ENCODE assay signal across 8 cellular contexts in the genomic region with DNA sequence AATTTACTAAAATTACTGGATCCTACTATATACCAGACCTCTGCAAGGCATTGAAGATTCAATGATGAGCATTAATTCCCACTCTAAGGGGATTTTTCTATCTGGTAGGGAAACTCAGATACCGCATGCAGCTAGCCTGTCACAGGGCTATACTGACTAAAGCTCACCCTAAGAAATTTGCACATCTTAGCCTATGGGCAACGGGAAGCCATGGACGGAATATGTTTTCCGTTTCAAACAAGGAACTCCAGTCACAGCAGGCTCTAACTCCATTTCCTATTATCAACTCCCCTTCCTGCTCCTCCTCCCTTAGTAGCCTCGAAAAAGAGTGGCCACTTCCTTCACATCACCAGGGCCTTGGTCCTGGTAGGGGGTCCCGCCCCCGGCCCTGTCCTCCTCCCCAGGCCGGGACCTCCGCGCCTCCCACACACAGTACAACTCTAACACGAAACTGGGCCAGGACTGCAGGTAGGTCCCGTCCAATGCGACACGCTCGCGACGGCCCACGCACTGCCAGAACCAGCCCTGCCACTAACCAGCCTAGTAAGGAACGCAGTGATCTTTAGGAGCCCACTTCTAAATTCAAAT. TPM values are rescaled to one million over a fixed set of nuclear protein-coding genes. Genes with fewer than 3 reads are reported as not detected.
DNase-seq lines count a peak whose midpoint lies in the region; ATAC-seq, FAIRE-seq and TF ChIP-seq lines count a peak whose summit lies in the region.

No MANE protein-coding gene starts in this region.

- TSS peak; percentile 88 for BruUV-seq in endothelial cell of umbilical vein (replicated peaks; lab: Mats Ljungman, UMichigan)

- dilution Hi-C loops in endothelial cell of umbilical vein (cut with MboI; ENCODE audit: extremely low pct_ligation_motif_present, low sequenced_read_pairs) = no loop called here

- peak overlapping the region; percentile 82 for H3K27ac ChIP-seq in BLaER1
- peak overlapping the region; percentile 69 for H3K27ac ChIP-seq in endothelial cell of umbilical vein (ENCODE audit: insufficient read depth, low read depth, low read length)

- H3K4me1 ChIP-seq in BLaER1 (peaks cover 21% of the 10 kb centered on the region), endothelial cell of umbilical vein (ENCODE audit: control insufficient read depth, extremely low read depth, insufficient read depth, low read length) (peaks cover 15% of the 10 kb centered on the region)

- H3K79me2 ChIP-seq in endothelial cell of umbilical vein (ENCODE audit: control insufficient read depth, insufficient read depth, low read length) = peaks cover 9% of the 10 kb centered on the region

- H4K20me1 ChIP-seq in BLaER1 (no peaks in the 10 kb centered on the region; the same call in 1 of the 2 replicates), endothelial cell of umbilical vein (replicated peaks; ENCODE audit: control insufficient read depth, extremely low read depth, insufficient read depth, low read length) (no peaks in the 10 kb centered on the region)

- H2AFZ ChIP-seq in endothelial cell of umbilical vein (ENCODE audit: low read depth, low read length) = peak overlapping the region; percentile 97

- ATAC-seq in GM18909 (IDR thresholded peaks at IDR 0.05; ENCODE audit: poor library complexity, unreplicated experiment) (peak; percentile 27), HG03175 (IDR thresholded peaks at IDR 0.05; ENCODE audit: unreplicated experiment) (peak; percentile 27), SK-N-SH treated with all-trans-retinoic acid at 6 μM for 48 hours (peak; percentile 56), HG03457 (IDR thresholded peaks at IDR 0.05; ENCODE audit: unreplicated experiment) (no peak)
- ATAC-seq in naive thymus-derived CD8-positive, alpha-beta T cell = peak; percentile 57 to 65

- no peak for TF ChIP-seq CTCF in endothelial cell of umbilical vein (IDR thresholded peaks at IDR 0.05; ENCODE audit: extremely low read depth in 1 of 2, insufficient read depth in 1 of 2, low read depth in 1 of 2, low read length in 2 of 2)

- H3K27ac Mint-ChIP-seq in naive thymus-derived CD8-positive, alpha-beta T cell = peak overlapping the region; percentile 92 to 99 (median 98)

- peaks cover 0 to 31% (median 4%) of the 10 kb centered on the region in 3 donors for H3K36me3 Mint-ChIP-seq in naive thymus-derived CD8-positive, alpha-beta T cell

- H3K9me3 Mint-ChIP-seq in naive thymus-derived CD8-positive, alpha-beta T cell = no peaks in the 10 kb centered on the region

- CTCF ChIA-PET in endothelial cell of umbilical vein (lab: Charles Lee) = interaction anchor here (0.8 to 2.4 kb wide), 6 partner anchors 12 to 1582 kb away, joined by 3 to 45 read pairs (median 4); partner anchors contain the start of gene ACTR1B

- peaks cover 16 to 26% (median 23%) of the 10 kb centered on the region in 4 donors for H3K4me1 Mint-ChIP-seq in naive thymus-derived CD8-positive, alpha-beta T cell

- H3K36me3 ChIP-seq in BLaER1 (peaks cover 34% of the 10 kb centered on the region), endothelial cell of umbilical vein (ENCODE audit: control insufficient read depth in 2 of 2, extremely low read depth in 1 of 2, insufficient read depth in 2 of 2, low read length in 2 of 2) (peaks cover 12 to 14% of the 10 kb centered on the region in 2 experiments)

- POLR2A ChIA-PET in endothelial cell of umbilical vein (lab: Charles Lee) = interaction anchor here (0.6 to 2.8 kb wide), 5 partner anchors 16 to 54 kb away, joined by 3 to 38 read pairs (median 5); partner anchors contain the start of gene ACTR1B
- POLR2A ChIA-PET in naive thymus-derived CD8-positive, alpha-beta T cell (lab: Charles Lee) = interaction anchor here (0.8 to 7.6 kb wide), 6 partner anchors 11 to 1582 kb away, joined by 3 to 170 read pairs (median 16); partner anchors contain the start of genes ACTR1B, ANKRD36B and ZAP70

- H3K4me2 ChIP-seq in BLaER1 = peak overlapping the region; percentile 95
- peak overlapping the region; percentile 86 for H3K4me2 ChIP-seq in endothelial cell of umbilical vein (ENCODE audit: insufficient read depth, low read length)

- H3K4me3 Mint-ChIP-seq in naive thymus-derived CD8-positive, alpha-beta T cell = peak overlapping the region; percentile 93 to 99 (median 98)

- peak overlapping the region; percentile 90 for H3K4me3 ChIP-seq in BLaER1
- H3K4me3 ChIP-seq in endothelial cell of umbilical vein (replicated peaks in 1 of 3; ENCODE audit: insufficient read depth in 1 of 3, low read depth in 1 of 3, low read length in 3 of 3) = peak overlapping the region; percentile 42 to 81 (median 65)

- intact Hi-C loops in endothelial cell of umbilical vein (cut with micrococcal nuclease) = loop anchor here (10.0 kb wide), 1 partner anchor 50 kb away; no protein-coding TSS in a partner anchor

- H3K27me3 ChIP-seq in BLaER1 (no peaks in the 10 kb centered on the region), endothelial cell of umbilical vein (ENCODE audit: control insufficient read depth in 2 of 2, insufficient read depth in 2 of 2, low read length in 2 of 2) (no peaks in the 10 kb centered on the region)

- no peak for TF ChIP-seq POLR2A in endothelial cell of umbilical vein (IDR thresholded peaks at IDR 0.05; ENCODE audit: low read depth, low read length)

- peaks cover 0 to 1% (median 0%) of the 10 kb centered on the region in 5 donors for H3K27me3 Mint-ChIP-seq in naive thymus-derived CD8-positive, alpha-beta T cell

- no peaks in the 10 kb centered on the region for H3K9me3 ChIP-seq in BLaER1
- no peaks in the 10 kb centered on the region for H3K9me3 ChIP-seq in endothelial cell of umbilical vein (replicated peaks; ENCODE audit: control insufficient read depth, insufficient read depth, low read length)

- peak overlapping the region; percentile 95 for H3K9ac ChIP-seq in BLaER1
- H3K9ac ChIP-seq in endothelial cell of umbilical vein (replicated peaks; ENCODE audit: extremely low read depth, insufficient read depth, low read length) = peak overlapping the region; percentile 70

- FAIRE-seq in endothelial cell of umbilical vein (lab: Jason Lieb, UNC) = no peak

- DNase-seq in endothelial cell of umbilical vein (ENCODE audit: low read depth, low spot score) (no peak), NCI-H2081 treated with DMSO at 0.1 percent for 48 hours (lab: John Stamatoyannopoulos, UW) (no peak)
- peak in 1 of 10 donors; percentile 13 for DNase-seq in naive thymus-derived CD8-positive, alpha-beta T cell

- no peaks in the 10 kb centered on the region for H3K9me1 ChIP-seq in endothelial cell of umbilical vein (replicated peaks; ENCODE audit: control insufficient read depth, extremely low read depth, insufficient read depth, low read length)

TF ChIP-seq in SK-N-SH treated with all-trans-retinoic acid at 6 μM for 48 hours, 23 proteins besides CTCF, POLR2A, EP300 and RAD21 (continues in another document):
- TF ChIP-seq ZNF565 (CRISPR knock-in tag; conservative IDR thresholded peaks at IDR 0.05; ENCODE audit: low read depth) = no peak

RNA-seq across cellular contexts. Expression of gene COX5B, which starts 0.7 kb away (rescaled TPM):
- 159 and 167 TPM in 2 replicates for total RNA-seq in endothelial cell of umbilical vein
- polyA plus RNA-seq in endothelial cell of umbilical vein = 292 and 329 TPM in 2 replicates
- 383 and 430 TPM in 2 replicates for polyA plus RNA-seq in endothelial cell of umbilical vein (2011; cell fraction: cytosol; rRNA removed)
- 128 and 175 TPM in 2 replicates for polyA plus RNA-seq in endothelial cell of umbilical vein (2011; cell fraction: nucleus; rRNA removed)
- polyA plus RNA-seq in endothelial cell of umbilical vein (2012) = 159 and 231 TPM in 2 replicates
- polyA minus RNA-seq in endothelial cell of umbilical vein = 54.6 and 60.0 TPM in 2 replicates
- 83.4 TPM for polyA minus RNA-seq in endothelial cell of umbilical vein (2011; cell fraction: cytosol; rRNA and poly(A)+ RNA removed)
- polyA minus RNA-seq in endothelial cell of umbilical vein (2011; cell fraction: nucleus; rRNA and poly(A)+ RNA removed) = 21.1 and 22.5 TPM in 2 replicates
- 100 to 1,000 TPM; 119 to 125 TPM for total RNA-seq in naive thymus-derived CD8-positive, alpha-beta T cell
- polyA plus RNA-seq in naive thymus-derived CD8-positive, alpha-beta T cell = 100 to 1,000 TPM; 321 to 373 (median 350) TPM

RNA-seq across cellular contexts. Expression of gene ACTR1B, which starts 18.6 kb away (rescaled TPM):
- total RNA-seq in endothelial cell of umbilical vein = 49.8 and 50.2 TPM in 2 replicates
- polyA plus RNA-seq in endothelial cell of umbilical vein = 60.9 and 68.4 TPM in 2 replicates
- polyA plus RNA-seq in endothelial cell of umbilical vein (2011; cell fraction: cytosol; rRNA removed) = 43.1 and 51.6 TPM in 2 replicates
- 101 and 122 TPM in 2 replicates for polyA plus RNA-seq in endothelial cell of umbilical vein (2011; cell fraction: nucleus; rRNA removed)
- 37.3 and 53.6 TPM in 2 replicates for polyA plus RNA-seq in endothelial cell of umbilical vein (2012)
- 43.7 and 49.1 TPM in 2 replicates for polyA minus RNA-seq in endothelial cell of umbilical vein
- 30.0 TPM for polyA minus RNA-seq in endothelial cell of umbilical vein (2011; cell fraction: cytosol; rRNA and poly(A)+ RNA removed)
- 18.6 and 30.5 TPM in 2 replicates for polyA minus RNA-seq in endothelial cell of umbilical vein (2011; cell fraction: nucleus; rRNA and poly(A)+ RNA removed)
- 10 to 100 TPM; 94.0 to 97.8 TPM for total RNA-seq in naive thymus-derived CD8-positive, alpha-beta T cell
- 10 to 100 TPM; 11.7 to 17.9 (median 13.0) TPM for polyA plus RNA-seq in naive thymus-derived CD8-positive, alpha-beta T cell

RNA-seq across cellular contexts. Expression of gene C2orf92, which starts 24.3 kb away (rescaled TPM):
- total RNA-seq in endothelial cell of umbilical vein = 4.2 and 7.9 TPM in 2 replicates
- 1.8 and 2.7 TPM in 2 replicates for polyA plus RNA-seq in endothelial cell of umbilical vein
- 0.35 and 0.95 TPM in 2 replicates for polyA plus RNA-seq in endothelial cell of umbilical vein (2011; cell fraction: cytosol; rRNA removed)
- polyA plus RNA-seq in endothelial cell of umbilical vein (2011; cell fraction: nucleus; rRNA removed) = 23.7 and 28.6 TPM in 2 replicates
- polyA plus RNA-seq in endothelial cell of umbilical vein (2012) = 3.7 and 3.9 TPM in 2 replicates
- polyA minus RNA-seq in endothelial cell of umbilical vein = 3.3 and 3.6 TPM in 2 replicates
- polyA minus RNA-seq in endothelial cell of umbilical vein (2011; cell fraction: cytosol; rRNA and poly(A)+ RNA removed) = 4.4 TPM
- 9.1 and 9.5 TPM in 2 replicates for polyA minus RNA-seq in endothelial cell of umbilical vein (2011; cell fraction: nucleus; rRNA and poly(A)+ RNA removed)
- 10 to 100 TPM; 18.2 to 21.2 TPM for total RNA-seq in naive thymus-derived CD8-positive, alpha-beta T cell
- 1 to 10 TPM in 1 of 3 donors, under 1 TPM in 2; 0.35 to 1.5 (median 0.68) TPM for polyA plus RNA-seq in naive thymus-derived CD8-positive, alpha-beta T cell

RNA-seq across cellular contexts. Expression of gene ANKRD36B, which starts 55.5 kb away (rescaled TPM):
- total RNA-seq in endothelial cell of umbilical vein = 47.0 and 79.8 TPM in 2 replicates
- 9.8 and 10.9 TPM in 2 replicates for polyA plus RNA-seq in endothelial cell of umbilical vein
- 3.1 TPM in 2 replicates for polyA plus RNA-seq in endothelial cell of umbilical vein (2011; cell fraction: cytosol; rRNA removed)
- polyA plus RNA-seq in endothelial cell of umbilical vein (2011; cell fraction: nucleus; rRNA removed) = 132 and 194 TPM in 2 replicates
- 12.1 and 15.6 TPM in 2 replicates for polyA plus RNA-seq in endothelial cell of umbilical vein (2012)
- polyA minus RNA-seq in endothelial cell of umbilical vein = 51.2 and 58.9 TPM in 2 replicates
- 8.6 TPM for polyA minus RNA-seq in endothelial cell of umbilical vein (2011; cell fraction: cytosol; rRNA and poly(A)+ RNA removed)
- 206 and 280 TPM in 2 replicates for polyA minus RNA-seq in endothelial cell of umbilical vein (2011; cell fraction: nucleus; rRNA and poly(A)+ RNA removed)
- total RNA-seq in naive thymus-derived CD8-positive, alpha-beta T cell = 10 to 100 TPM; 76.4 to 78.7 TPM
- 10 to 100 TPM in 2 of 3 donors, 1 to 10 TPM in 1; 8.1 to 14.8 (median 14.3) TPM for polyA plus RNA-seq in naive thymus-derived CD8-positive, alpha-beta T cell
